17 cellular contexts compared by ENCODE assay signal in genomic region chr6:139852484-139853140, GRCh38.
A peak's percentile ranks its signal among the peaks of the same experiment; 100 is the strongest.
DNase-seq lines count a peak whose midpoint lies in the region; ATAC-seq and TF ChIP-seq lines count a peak whose summit lies in the region.
"Had no signal": no experiment of that assay in that cellular context is flagged by ENCODE, and none has a peak within 500 bp of the region (broad histone marks: within the 10 kb centered on the region; RNA-seq: fewer than 3 reads in every experiment).

No MANE protein-coding gene starts in this region.

- CTCF ChIA-PET in AG04450 (lab: Charles Lee), result interaction anchor here (1.3 kb wide), 1 partner anchor 483 kb away, joined by 3 read pairs; no protein-coding TSS in a partner anchor

- intact Hi-C loops in mucosa of descending colon (cut with DNase I, micrococcal nuclease) (loop anchor here (5.0 to 10.0 kb wide), 2 partner anchors 475 to 478 kb away; partner anchors contain the start of gene CITED2 (in 1 of the 2)), sciatic nerve (cut with DNase I) (no loop called here), left lung (cut with DNase I) (no loop called here)

- POLR2A ChIA-PET in AG04450 (lab: Yijun Ruan, JAX), result interaction anchor here (1.0 to 2.8 kb wide), 3 partner anchors 88 to 483 kb away, joined by 3 to 16 read pairs (median 6); partner anchors contain the start of gene CITED2

- H3K27me3 ChIP-seq in AG04450 (ENCODE audit: control insufficient read depth, insufficient read depth, low read length) (no peaks in the 10 kb centered on the region), left lung (no peaks in the 10 kb centered on the region)
- H3K27me3 ChIP-seq: BLaER1, heart right ventricle, upper lobe of right lung had no signal

- H3K4me1 ChIP-seq in mucosa of descending colon (ENCODE audit: low read depth) (peaks cover 23% of the 10 kb centered on the region), left lung (no peaks in the 10 kb centered on the region)
- H3K4me1 ChIP-seq: BLaER1, upper lobe of right lung had no signal

- no peaks in the 10 kb centered on the region for H3K9me3 ChIP-seq in AG04450 (ENCODE audit: control insufficient read depth, insufficient read depth, low read length)
- H3K9me3 ChIP-seq in mucosa of descending colon, result no peaks in the 10 kb centered on the region
- H3K9me3 ChIP-seq in left lung, result no peaks in the 10 kb centered on the region
- H3K9me3 ChIP-seq: BLaER1, upper lobe of right lung had no signal

- DNase-seq in AG04450 (ENCODE audit: low read depth, low spot score) (peak; percentile 70), HS-5 (ENCODE audit: low read depth) (peak; percentile 92), dermis blood vessel endothelial cell (peak; percentile 26), mucosa of descending colon (peak in 1 of 3 donors; percentile 41), epidermal melanocyte (ENCODE audit: insufficient read length, low spot score) (no peak), sciatic nerve (ENCODE audit: low spot score) (no peak), left lung (no peak)
- no peak for DNase-seq in stimulated activated CD4-positive, alpha-beta T cell treated with anti-CD3 and anti-CD28 coated beads, Interleukin-15, amount 100 ng/mL, for 24 hours
- DNase-seq: activated CD4-positive, alpha-beta T cell treated with anti-CD3 and anti-CD28 coated beads, Interleukin-2, amount 10 ng/mL, durations not matched to agents 24 days and 14 days; activated gamma-delta T cell treated with Interleukin-2 at 50 U/mL for 16 hours; GDM1; heart right ventricle; NCI-H187 treated with DMSO at 0.1 percent for 48 hours; T-helper 1 cell; upper lobe of right lung had no signal

- H3K36me3 ChIP-seq in mucosa of descending colon (ENCODE audit: low read depth), result no peaks in the 10 kb centered on the region
- H3K36me3 ChIP-seq in left lung, result no peaks in the 10 kb centered on the region
- H3K36me3 ChIP-seq: BLaER1, heart right ventricle, upper lobe of right lung had no signal

- peak overlapping the region; percentile 53 for H3K27ac ChIP-seq in AG04450 (ENCODE audit: low read depth, low read length)
- H3K27ac ChIP-seq in left lung, result no peak overlapping the region
- H3K27ac ChIP-seq: BLaER1, skin epidermis, upper lobe of right lung had no signal

- TF ChIP-seq CTCF in AG04450 (IDR thresholded peaks at IDR 0.05; ENCODE audit: low read depth, low read length), result no peak
- no peak for TF ChIP-seq CTCF in mucosa of descending colon (IDR thresholded peaks at IDR 0.05)
- no peak for TF ChIP-seq CTCF in left lung (IDR thresholded peaks at IDR 0.05)

- ATAC-seq in mucosa of descending colon, result peak; percentile 92
- ATAC-seq in sciatic nerve, result no peak
- ATAC-seq in left lung, result no peak

- H3K4me3 ChIP-seq in AG04450 (ENCODE audit: low read depth, low read length) (no peak overlapping the region), mucosa of descending colon (no peak overlapping the region), left lung (no peak overlapping the region)
- H3K4me3 ChIP-seq: BLaER1, heart right ventricle, skin epidermis, upper lobe of right lung had no signal

Comparison
In these comparisons a context has a peak if more than half of its experiments do, and no peak if none do; other contexts are left out.
1. DNase-seq: peak in AG04450 (single experiment), HS-5 (single experiment) and dermis blood vessel endothelial cell (single experiment); none in epidermal melanocyte (single experiment), stimulated activated CD4-positive, alpha-beta T cell treated with anti-CD3 and anti-CD28 coated beads, Interleukin-15, amount 100 ng/mL, for 24 hours (single experiment), sciatic nerve (single experiment) and left lung (0 of 2).
2. intact Hi-C loops: an anchor here in mucosa of descending colon (5.0 to 10.0 kb wide); none called in sciatic nerve and left lung.